Comparison of ENCODE assay signal across 20 cellular contexts in the genomic region with DNA sequence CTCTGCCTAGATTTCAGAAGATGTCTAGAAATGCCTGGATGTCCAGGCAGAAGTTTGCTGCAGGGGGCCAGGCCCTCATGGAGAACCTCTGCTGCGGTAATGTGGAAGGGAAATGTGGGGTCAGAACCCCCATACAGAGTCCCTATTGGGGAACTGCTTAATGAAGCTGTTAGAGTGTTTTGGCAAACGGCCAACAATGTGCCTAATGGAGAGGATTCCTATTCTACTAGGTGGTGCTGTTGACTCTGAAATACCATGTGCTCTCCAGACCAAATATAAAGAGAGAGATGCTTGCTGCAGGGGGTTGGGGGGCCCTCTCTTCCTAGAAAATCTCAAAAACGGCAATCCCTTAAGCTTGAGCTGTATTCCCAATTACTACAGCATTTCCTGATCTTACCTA. TPM values are rescaled to one million over a fixed set of nuclear protein-coding genes. Genes with fewer than 3 reads are reported as not detected.
DNase-seq lines count a peak whose midpoint lies in the region; FAIRE-seq and TF ChIP-seq lines count a peak whose summit lies in the region.
"Had no signal": no experiment of that assay in that cellular context is flagged by ENCODE, and none has a peak within 500 bp of the region (broad histone marks: within the 10 kb centered on the region; RNA-seq: fewer than 3 reads in every experiment).

No MANE protein-coding gene starts in this region.

- H3K4me3 ChIP-seq in HFF-Myc (replicated peaks; ENCODE audit: low read depth, low read length) (no peak overlapping the region), bronchial epithelial cell (ENCODE audit: low read depth, low read length) (no peak overlapping the region)
- H3K4me3 ChIP-seq: stomach, upper lobe of left lung had no signal

- DNase-seq in Daoy (ENCODE audit: low read depth) (peak; percentile 21), HFF-Myc (ENCODE audit: extremely low read depth, low read depth) (peak; percentile 5), bronchial epithelial cell (ENCODE audit: low read depth) (peak; percentile 15), kidney tubule cell (ENCODE audit: low spot score) (peak; percentile 23), kidney glomerular epithelial cell (lab: John Stamatoyannopoulos, UW) (no peak), SIG-M5 treated with dmso at 0.1 percent for 504 hours (lab: John Stamatoyannopoulos, UW; ENCODE audit: unreplicated experiment) (no peak), germinal center (ENCODE audit: low spot score) (no peak)
- DNase-seq: activated CD4-positive, alpha-beta memory T cell treated with anti-CD3 and anti-CD28 coated beads for 36 hours; effector CD4-positive, alpha-beta T cell; HFFc6; islet precursor cell; midbrain; MV-4-11; NCI-H2029 treated with DMSO at 0.1 percent for 48 hours; PC-3; posterior cingulate gyrus; stimulated activated CD4-positive, alpha-beta T cell treated with anti-CD3 and anti-CD28 coated beads, Interleukin-2, amount 100 ng/mL, for 48 hours; stomach; T-helper 2 cell had no signal

- no peak for TF ChIP-seq CTCF in HFF-Myc (IDR thresholded peaks at IDR 0.05; ENCODE audit: low read depth, low read length, missing control alignments)
- no peak for TF ChIP-seq CTCF in bronchial epithelial cell (IDR thresholded peaks at IDR 0.05; ENCODE audit: insufficient read depth, low read length, severe bottlenecking)

- no peaks in the 10 kb centered on the region for H3K27me3 ChIP-seq in bronchial epithelial cell (ENCODE audit: control insufficient read depth, insufficient read depth, low read length)
- H3K27me3 ChIP-seq: stomach, upper lobe of left lung had no signal

- no peak for FAIRE-seq in bronchial epithelial cell (lab: Jason Lieb, UNC)

- peaks cover 2% of the 10 kb centered on the region for H3K36me3 ChIP-seq in bronchial epithelial cell (ENCODE audit: control insufficient read depth, insufficient read depth, low read length)

RNA-seq across cellular contexts. Expression of gene DR1, which starts 57.1 kb away (rescaled TPM):
- 89.9 and 110 TPM in 2 replicates for total RNA-seq in Daoy (2014; rRNA removed; shearing (Covaris generic))
- total RNA-seq in bronchial epithelial cell = 52.4 and 64.8 TPM in 2 replicates

Comparison
In these comparisons a context has a peak if more than half of its experiments do, and no peak if none do; other contexts are left out.
1. DNase-seq: peak in Daoy (single experiment), HFF-Myc (single experiment), bronchial epithelial cell (single experiment) and kidney tubule cell (single experiment); none in kidney glomerular epithelial cell (single experiment), SIG-M5 treated with dmso at 0.1 percent for 504 hours (single experiment) and germinal center (single experiment).